8 cellular contexts compared by ENCODE assay signal in the genomic region with DNA sequence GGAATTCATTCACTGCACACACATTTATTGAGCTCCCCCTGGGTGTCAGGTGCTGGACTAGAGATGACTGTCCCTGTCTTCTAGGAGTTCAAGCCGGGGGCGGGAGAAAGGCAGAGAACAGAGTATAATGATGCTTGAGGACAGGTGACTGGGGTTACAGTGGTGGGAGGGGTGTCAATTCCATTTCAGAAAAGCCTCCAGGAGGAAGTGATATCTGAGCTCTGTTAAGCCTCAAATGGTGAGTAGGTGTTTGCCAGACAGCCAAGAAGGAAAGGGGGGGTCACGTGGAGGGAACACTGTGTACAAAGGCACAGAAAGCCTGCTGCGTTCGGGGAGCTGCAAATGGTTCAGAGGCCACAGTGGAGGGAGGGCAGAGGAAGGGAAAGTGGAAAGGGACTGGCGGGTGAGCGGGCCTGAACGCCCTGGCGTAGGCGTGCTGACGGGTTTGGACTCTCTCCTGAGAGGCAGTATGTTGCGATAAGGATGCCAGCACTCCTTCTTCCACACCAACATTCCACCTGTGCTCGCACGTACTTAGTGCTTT. TPM values are rescaled to one million over a fixed set of nuclear protein-coding genes. Genes with fewer than 3 reads are reported as not detected.
A peak's percentile ranks its signal among the peaks of the same experiment; 100 is the strongest.
DNase-seq lines count a peak whose midpoint lies in the region; ATAC-seq, FAIRE-seq and TF ChIP-seq lines count a peak whose summit lies in the region.

No MANE protein-coding gene starts in this region.

- CTCF ChIA-PET in GM12878 (lab: Yijun Ruan, JAX), result interaction anchor here (0.7 to 17.8 kb wide), 13 partner anchors 9 to 432 kb away, joined by 3 to 483 read pairs (median 3); a partner anchor contains a TSS

- H3K9ac ChIP-seq in GM12878 (ENCODE audit: control insufficient read depth, insufficient read depth, low read length) (no peak overlapping the region), liver (ENCODE audit: low read depth in 1 of 2, low read length in 2 of 2) (no peak overlapping the region)

- no peak for TF ChIP-seq POLR2A in GM12878 (IDR thresholded peaks at IDR 0.05; ENCODE audit: low read depth, low read length)

- peak; percentile 84 for FAIRE-seq in GM12878 (lab: Jason Lieb, UNC)

- H2AFZ ChIP-seq in GM12878 (ENCODE audit: control insufficient read depth, low read depth, low read length), result no peak overlapping the region

- POLR2A ChIA-PET in GM12878 (lab: Charles Lee), result interaction anchor here (1.3 to 1.4 kb wide), 2 partner anchors 118 to 130 kb away, joined by 3 to 4 read pairs; no protein-coding TSS in a partner anchor

- TF ChIP-seq RAD21 in GM12878 (IDR thresholded peaks at IDR 0.05; ENCODE audit: insufficient read depth, low read depth, low read length) (no peak), liver (IDR thresholded peaks at IDR 0.05) (no peak)

- H3K4me1 Mint-ChIP-seq in activated T-cell treated with anti-CD3 and anti-CD28 coated beads, Interleukin-2, amount 50 U/mL, for 72 hours (ENCODE audit: low read depth), result peaks cover 34% of the 10 kb centered on the region

- no peak overlapping the region for H3K4me2 ChIP-seq in GM12878 (ENCODE audit: control insufficient read depth, insufficient read depth)

- H3K4me3 Mint-ChIP-seq in activated T-cell treated with anti-CD3 and anti-CD28 coated beads, Interleukin-2, amount 50 U/mL, for 72 hours, result no peak overlapping the region

- no peak for TF ChIP-seq CTCF in GM12878 (IDR thresholded peaks at IDR 0.05 in 2 of 3, conservative IDR thresholded peaks at IDR 0.05 in 1 of 3; ENCODE audit: control insufficient read depth in 2 of 3, extremely low read depth in 1 of 3, insufficient read depth in 1 of 3, low read depth in 3 of 3, low read length in 3 of 3)
- TF ChIP-seq CTCF in liver (IDR thresholded peaks at IDR 0.05; ENCODE audit: low read depth, low read length, missing input control), result no peak

- DNase-seq in activated T-cell treated with anti-CD3 and anti-CD28 coated beads, Interleukin-2, amount 50 U/mL, for 48 hours, result peak; percentile 46
- DNase-seq in activated T-cell treated with anti-CD3 and anti-CD28 coated beads, Interleukin-2, amount 50 U/mL, for 72 hours, result no peak
- no peak for DNase-seq in GM12878 (ENCODE audit: low read depth, low spot score)
- DNase-seq in ureter (ENCODE audit: low spot score), result peak; percentile 85

- RAD21 ChIA-PET in GM12878 (lab: Charles Lee; ENCODE audit: unreplicated experiment), result interaction anchor here (0.7 to 1.8 kb wide), 10 partner anchors 9 to 442 kb away, joined by 3 to 17 read pairs (median 4); a partner anchor contains a TSS

- H3K27ac ChIP-seq in GM12878 (ENCODE audit: control insufficient read depth, insufficient read depth), result no peak overlapping the region
- no peak overlapping the region for H3K27ac ChIP-seq in liver (ENCODE audit: low read depth in 1 of 2, low read length in 2 of 2)

- H4K20me1 ChIP-seq in GM12878 (ENCODE audit: control insufficient read depth, insufficient read depth), result no peaks in the 10 kb centered on the region

- no peaks in the 10 kb centered on the region for H3K36me3 ChIP-seq in GM12878 (ENCODE audit: control insufficient read depth in 2 of 2, insufficient read depth in 2 of 2, low read length in 1 of 2)
- no peaks in the 10 kb centered on the region for H3K36me3 ChIP-seq in liver (ENCODE audit: control insufficient read depth in 4 of 4, insufficient read depth in 3 of 4, low read depth in 1 of 4, low read length in 3 of 4)

- H3K4me1 ChIP-seq in GM12878 (ENCODE audit: control insufficient read depth, insufficient read depth, low read length) (peaks cover 10% of the 10 kb centered on the region), liver (ENCODE audit: control insufficient read depth in 4 of 4, insufficient read depth in 4 of 4, low read length in 3 of 4) (peaks cover 0 to 17% (median 6%) of the 10 kb centered on the region in 4 donors)

- no peaks in the 10 kb centered on the region for H3K79me2 ChIP-seq in GM12878 (ENCODE audit: control insufficient read depth, insufficient read depth, low read length)

- H3K27me3 Mint-ChIP-seq in activated T-cell treated with anti-CD3 and anti-CD28 coated beads, Interleukin-2, amount 50 U/mL, for 72 hours (ENCODE audit: low read depth), result peaks cover 19% of the 10 kb centered on the region

- SMC1A ChIA-PET in GM12878 (lab: Charles Lee; ENCODE audit: uncharacterized antibody, unreplicated experiment), result interaction anchor here (0.7 to 8.5 kb wide), 8 partner anchors 8 to 528 kb away, joined by 3 to 121 read pairs (median 4); a partner anchor contains a TSS

- WGBS in GM12878 (ENCODE audit: insufficient coverage, insufficient replicate concordance, low lambda C conversion rate, missing lambda C conversion rate), result 17% methylated on average over 12 of the region's 14 CpGs
- WGBS in liver, result 20% methylated on average over 14 of the region's 14 CpGs

- TF ChIP-seq EP300 in GM12878 (IDR thresholded peaks at IDR 0.05; ENCODE audit: borderline replicate concordance in 1 of 2, control insufficient read depth in 1 of 2, low read depth in 2 of 2, low read length in 2 of 2), result peak in 1 of 2 experiments; percentile 24; a peak in 1 of 4 replicates

- H3K4me3 ChIP-seq in GM12878 (no peak overlapping the region), liver (ENCODE audit: low read depth in 1 of 3, low read length in 3 of 3) (no peak overlapping the region)

- no peaks in the 10 kb centered on the region for H3K36me3 Mint-ChIP-seq in activated T-cell treated with anti-CD3 and anti-CD28 coated beads, Interleukin-2, amount 50 U/mL, for 72 hours (ENCODE audit: insufficient read depth in 2 of 2)

- H3K27ac Mint-ChIP-seq in activated T-cell treated with anti-CD3 and anti-CD28 coated beads, Interleukin-2, amount 50 U/mL, for 72 hours, result no peak overlapping the region

- intact Hi-C loops in GM12878 (cut with micrococcal nuclease; ENCODE audit: unreplicated experiment), result loop anchor here (5.0 kb wide), 2 partner anchors 216 to 286 kb away; no protein-coding TSS in a partner anchor

- in situ Hi-C loops in GM12878 (cut with MboI), result loop anchor here (10.0 kb wide), 1 partner anchor 279 kb away; a partner anchor contains a TSS

- no TSS peak for BruUV-seq in GM12878 (replicated peaks; lab: Mats Ljungman, UMichigan)

- H3K27me3 ChIP-seq in GM12878 (replicated peaks in 1 of 2; ENCODE audit: control insufficient read depth in 2 of 2, insufficient read depth in 2 of 2, low read length in 1 of 2), result no peaks in the 10 kb centered on the region; a peak in 1 of 4 replicates
- no peaks in the 10 kb centered on the region for H3K27me3 ChIP-seq in liver (ENCODE audit: control insufficient read depth in 4 of 4, insufficient read depth in 4 of 4, low read length in 3 of 4)

- H3K9me3 Mint-ChIP-seq in activated T-cell treated with anti-CD3 and anti-CD28 coated beads, Interleukin-2, amount 50 U/mL, for 72 hours, result no peaks in the 10 kb centered on the region

- no peaks in the 10 kb centered on the region for H3K9me3 ChIP-seq in GM12878 (replicated peaks; ENCODE audit: control insufficient read depth, insufficient read depth, low read length)
- no peaks in the 10 kb centered on the region for H3K9me3 ChIP-seq in liver (ENCODE audit: control insufficient read depth in 4 of 4, low read length in 3 of 4)

- ATAC-seq in activated T-cell treated with anti-CD3 and anti-CD28 coated beads, Interleukin-2, amount 50 U/mL, for 72 hours (replicated peaks in 1 of 2), result no peak
- ATAC-seq in GM12878, result peak; percentile 3; the same call in 1 of the 3 replicates
- no peak for ATAC-seq in HG03175 (IDR thresholded peaks at IDR 0.05; ENCODE audit: unreplicated experiment)
- ATAC-seq in GM18861 (IDR thresholded peaks at IDR 0.05; ENCODE audit: unreplicated experiment), result no peak
- no peak for ATAC-seq in GM19467 (IDR thresholded peaks at IDR 0.05; ENCODE audit: unreplicated experiment)

TF ChIP-seq in GM12878, 131 proteins besides CTCF, POLR2A, EP300 and RAD21 (continues in another document):
- TF ChIP-seq IKZF2 (IDR thresholded peaks at IDR 0.05) (peak; percentile 83 to 84; a peak in 3 of 4 replicates), HDGF (IDR thresholded peaks at IDR 0.05) (peak; percentile 78; the same call in 1 of the 2 replicates), ATF7 (IDR thresholded peaks at IDR 0.05; ENCODE audit: low read depth) (peak; percentile 58)

RNA-seq across cellular contexts. Expression of a gene that starts 9.7 kb away (rescaled TPM):
- 1 to 10 TPM in 1 of 2 donors, under 1 TPM in 1; 0.44 to 1.2 TPM for total RNA-seq in activated T-cell treated with anti-CD3 and anti-CD28 coated beads, Interleukin-2, amount 50 U/mL, for 72 hours
- total RNA-seq in GM12878 (2013; cell fraction: nucleolus; rRNA removed), result 1.8 and 3.5 TPM in 2 replicates
- total RNA-seq in GM12878 (2014; rRNA removed) (under 0.01 and 0.34 TPM in 2 replicates), GM12878 (2014; rRNA removed; fragmentation: Illumina TruSeq; extraction: Trizol) (0.05 and 0.13 TPM in 2 replicates), GM12878 (2021) (0.11 and 0.13 TPM in 2 replicates), liver (under 1 TPM in 1 of 2 donors, not detected in 1; 0.17 TPM), ureter (9.2 TPM)
- 0.33 TPM for polyA plus RNA-seq in GM12878 (2011; ENCODE audit: low read depth)
- polyA plus RNA-seq in GM12878 (2011; rRNA removed) (0.17 and 0.35 TPM in 2 replicates), GM12878 (2014; fragmentation: Illumina TruSeq; extraction: Trizol) (0.10 and 0.12 TPM in 2 replicates), GM12878 (2014; fragmentation: Nextera tagmentation; extraction: Ambion mirVana) (not detected), GM12878 (2014; rRNA removed) (0.09 and 0.19 TPM in 2 replicates), GM12878 (2016; fragmentation: Nextera tagmentation; extraction: Ambion mirVana) (under 1 TPM; 0.08 to 0.12 TPM), liver (under 1 TPM in 1 of 2 donors, not detected in 1; 0.22 TPM)
- 0.27 and 0.37 TPM in 2 replicates for polyA plus RNA-seq in GM12878 (2011; cell fraction: cytosol; rRNA removed)
- polyA plus RNA-seq in GM12878 (2011; cell fraction: nucleus; rRNA removed), result 0.28 and 0.42 TPM in 2 replicates
- polyA plus RNA-seq in GM12878 (2012), result 0.34 and 0.45 TPM in 2 replicates
- 0.29 and 0.31 TPM in 2 replicates for polyA minus RNA-seq in GM12878 (2011; rRNA and poly(A)+ RNA removed)
- polyA minus RNA-seq in GM12878 (2011; cell fraction: cytosol; rRNA and poly(A)+ RNA removed), result not detected in 2 replicates
- 0.12 and 0.67 TPM in 2 replicates for polyA minus RNA-seq in GM12878 (2011; cell fraction: nucleus; rRNA and poly(A)+ RNA removed)

Comparison
In these comparisons a context has a peak if more than half of its experiments do, and no peak if none do; other contexts are left out.
1. DNase-seq: peak in activated T-cell treated with anti-CD3 and anti-CD28 coated beads, Interleukin-2, amount 50 U/mL, for 48 hours (2 of 2) and ureter (single experiment); none in activated T-cell treated with anti-CD3 and anti-CD28 coated beads, Interleukin-2, amount 50 U/mL, for 72 hours (0 of 2) and GM12878 (single experiment).